Comparison of ENCODE assay signal across 1 cellular context in the genomic region with DNA sequence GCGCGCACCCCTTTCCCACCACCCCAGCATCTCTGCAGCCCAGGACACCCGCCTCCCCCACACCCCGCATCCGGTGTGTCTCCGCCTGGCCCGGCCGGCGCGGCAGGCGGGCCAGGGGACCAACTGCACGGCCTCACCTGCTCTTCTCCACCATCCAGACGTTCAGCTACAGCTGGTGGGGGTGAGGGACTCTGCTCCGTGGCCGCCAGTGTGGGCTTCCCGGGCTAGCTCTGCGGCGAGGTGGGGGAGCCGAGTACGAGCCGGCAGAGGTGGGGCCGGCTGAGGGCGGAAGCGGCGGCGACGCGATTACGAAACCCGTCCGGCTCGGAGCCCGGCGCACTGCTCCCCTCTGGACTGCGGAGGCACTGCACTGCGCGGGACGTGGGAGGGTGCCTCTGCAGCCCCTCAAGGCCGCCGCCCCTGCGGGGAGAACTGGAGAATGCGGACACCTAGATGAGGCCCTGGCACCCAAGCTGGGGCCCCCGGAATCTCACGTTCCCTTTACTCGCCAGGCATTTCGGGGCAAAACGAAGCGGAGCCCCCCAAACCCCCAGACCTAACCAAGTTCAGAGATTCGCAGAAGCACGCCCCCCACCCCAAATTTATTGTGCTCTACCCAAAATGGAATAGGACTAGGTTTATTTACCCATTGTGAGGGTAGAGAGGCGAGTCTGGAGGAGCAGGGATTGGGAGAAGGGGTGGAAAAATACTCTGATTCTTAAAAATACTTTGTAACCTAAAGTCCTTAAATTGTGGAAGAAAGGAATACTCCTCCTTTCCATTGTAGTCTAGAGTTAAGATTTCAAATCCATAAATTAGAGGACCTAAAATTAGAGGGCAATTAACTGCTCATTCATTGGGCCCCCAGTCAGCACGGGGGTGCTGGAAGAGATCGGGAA.
TF ChIP-seq lines count a peak whose summit lies in the region.

Gene CDC42SE1, minus strand, starts transcription at position 281 of the 899 bp plus-strand sequence. CDS start 3,892 bp downstream, outside the sequence.

TF ChIP-seq in HepG2, 621 proteins besides CTCF, POLR2A, EP300 and RAD21 (continued from another document and continues in another):
- TF ChIP-seq, protein P1, sequence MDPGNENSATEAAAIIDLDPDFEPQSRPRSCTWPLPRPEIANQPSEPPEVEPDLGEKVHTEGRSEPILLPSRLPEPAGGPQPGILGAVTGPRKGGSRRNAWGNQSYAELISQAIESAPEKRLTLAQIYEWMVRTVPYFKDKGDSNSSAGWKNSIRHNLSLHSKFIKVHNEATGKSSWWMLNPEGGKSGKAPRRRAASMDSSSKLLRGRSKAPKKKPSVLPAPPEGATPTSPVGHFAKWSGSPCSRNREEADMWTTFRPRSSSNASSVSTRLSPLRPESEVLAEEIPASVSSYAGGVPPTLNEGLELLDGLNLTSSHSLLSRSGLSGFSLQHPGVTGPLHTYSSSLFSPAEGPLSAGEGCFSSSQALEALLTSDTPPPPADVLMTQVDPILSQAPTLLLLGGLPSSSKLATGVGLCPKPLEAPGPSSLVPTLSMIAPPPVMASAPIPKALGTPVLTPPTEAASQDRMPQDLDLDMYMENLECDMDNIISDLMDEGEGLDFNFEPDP (CRISPR knock-in tag; conservative IDR thresholded peaks at IDR 0.05) = no peak
- no peak for TF ChIP-seq SOX6 (IDR thresholded peaks at IDR 0.05)
- TF ChIP-seq SOX6 (CRISPR knock-in tag; IDR thresholded peaks at IDR 0.05) = peak; percentile 67
- no peak; the same call in 1 of the 2 replicates for TF ChIP-seq ZNF564 (CRISPR knock-in tag; IDR thresholded peaks at IDR 0.05)
- TF ChIP-seq ZNF350 (CRISPR knock-in tag; IDR thresholded peaks at IDR 0.05; ENCODE audit: borderline replicate concordance, low read depth) = peak; percentile 82
- TF ChIP-seq CEBPB (IDR thresholded peaks at IDR 0.05; ENCODE audit: borderline replicate concordance, low read depth, low read length) = peak; percentile 95
- no peak for TF ChIP-seq NPAS2 (CRISPR knock-in tag; IDR thresholded peaks at IDR 0.05; ENCODE audit: borderline replicate concordance)
- peak; percentile 87; the same call in 1 of the 2 replicates for TF ChIP-seq ZNF839 (CRISPR knock-in tag; IDR thresholded peaks at IDR 0.05; ENCODE audit: borderline replicate concordance)
- no peak for TF ChIP-seq RFX3 (CRISPR knock-in tag; IDR thresholded peaks at IDR 0.05)
- TF ChIP-seq ZNF317 (CRISPR knock-in tag; IDR thresholded peaks at IDR 0.05) = peak; percentile 62
- TF ChIP-seq, protein P2, sequence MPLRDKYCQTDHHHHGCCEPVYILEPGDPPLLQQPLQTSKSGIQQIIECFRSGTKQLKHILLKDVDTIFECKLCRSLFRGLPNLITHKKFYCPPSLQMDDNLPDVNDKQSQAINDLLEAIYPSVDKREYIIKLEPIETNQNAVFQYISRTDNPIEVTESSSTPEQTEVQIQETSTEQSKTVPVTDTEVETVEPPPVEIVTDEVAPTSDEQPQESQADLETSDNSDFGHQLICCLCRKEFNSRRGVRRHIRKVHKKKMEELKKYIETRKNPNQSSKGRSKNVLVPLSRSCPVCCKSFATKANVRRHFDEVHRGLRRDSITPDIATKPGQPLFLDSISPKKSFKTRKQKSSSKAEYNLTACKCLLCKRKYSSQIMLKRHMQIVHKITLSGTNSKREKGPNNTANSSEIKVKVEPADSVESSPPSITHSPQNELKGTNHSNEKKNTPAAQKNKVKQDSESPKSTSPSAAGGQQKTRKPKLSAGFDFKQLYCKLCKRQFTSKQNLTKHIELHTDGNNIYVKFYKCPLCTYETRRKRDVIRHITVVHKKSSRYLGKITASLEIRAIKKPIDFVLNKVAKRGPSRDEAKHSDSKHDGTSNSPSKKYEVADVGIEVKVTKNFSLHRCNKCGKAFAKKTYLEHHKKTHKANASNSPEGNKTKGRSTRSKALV (CRISPR knock-in tag; IDR thresholded peaks at IDR 0.05) = peak; percentile 68; the same call in 1 of the 2 replicates
- no peak for TF ChIP-seq ZNF75D (CRISPR knock-in tag; IDR thresholded peaks at IDR 0.05; ENCODE audit: borderline replicate concordance)
- TF ChIP-seq, protein P3, sequence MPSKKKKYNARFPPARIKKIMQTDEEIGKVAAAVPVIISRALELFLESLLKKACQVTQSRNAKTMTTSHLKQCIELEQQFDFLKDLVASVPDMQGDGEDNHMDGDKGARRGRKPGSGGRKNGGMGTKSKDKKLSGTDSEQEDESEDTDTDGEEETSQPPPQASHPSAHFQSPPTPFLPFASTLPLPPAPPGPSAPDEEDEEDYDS (CRISPR knock-in tag; IDR thresholded peaks at IDR 0.05) = peak; percentile 45; the same call in 1 of the 2 replicates
- no peak; the same call in 1 of the 2 replicates for TF ChIP-seq PPARG (CRISPR knock-in tag; conservative IDR thresholded peaks at IDR 0.05)
- TF ChIP-seq SMAD1 (CRISPR knock-in tag; IDR thresholded peaks at IDR 0.05; ENCODE audit: borderline replicate concordance, low read depth) = peak; percentile 74; the same call in 1 of the 2 replicates
- TF ChIP-seq ZNF354B (CRISPR knock-in tag; IDR thresholded peaks at IDR 0.05) = no peak
- no peak for TF ChIP-seq TOPORS (CRISPR knock-in tag; IDR thresholded peaks at IDR 0.05)
- TF ChIP-seq, protein P4, sequence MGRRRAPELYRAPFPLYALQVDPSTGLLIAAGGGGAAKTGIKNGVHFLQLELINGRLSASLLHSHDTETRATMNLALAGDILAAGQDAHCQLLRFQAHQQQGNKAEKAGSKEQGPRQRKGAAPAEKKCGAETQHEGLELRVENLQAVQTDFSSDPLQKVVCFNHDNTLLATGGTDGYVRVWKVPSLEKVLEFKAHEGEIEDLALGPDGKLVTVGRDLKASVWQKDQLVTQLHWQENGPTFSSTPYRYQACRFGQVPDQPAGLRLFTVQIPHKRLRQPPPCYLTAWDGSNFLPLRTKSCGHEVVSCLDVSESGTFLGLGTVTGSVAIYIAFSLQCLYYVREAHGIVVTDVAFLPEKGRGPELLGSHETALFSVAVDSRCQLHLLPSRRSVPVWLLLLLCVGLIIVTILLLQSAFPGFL (CRISPR knock-in tag; IDR thresholded peaks at IDR 0.05) = no peak
- TF ChIP-seq, protein P5, sequence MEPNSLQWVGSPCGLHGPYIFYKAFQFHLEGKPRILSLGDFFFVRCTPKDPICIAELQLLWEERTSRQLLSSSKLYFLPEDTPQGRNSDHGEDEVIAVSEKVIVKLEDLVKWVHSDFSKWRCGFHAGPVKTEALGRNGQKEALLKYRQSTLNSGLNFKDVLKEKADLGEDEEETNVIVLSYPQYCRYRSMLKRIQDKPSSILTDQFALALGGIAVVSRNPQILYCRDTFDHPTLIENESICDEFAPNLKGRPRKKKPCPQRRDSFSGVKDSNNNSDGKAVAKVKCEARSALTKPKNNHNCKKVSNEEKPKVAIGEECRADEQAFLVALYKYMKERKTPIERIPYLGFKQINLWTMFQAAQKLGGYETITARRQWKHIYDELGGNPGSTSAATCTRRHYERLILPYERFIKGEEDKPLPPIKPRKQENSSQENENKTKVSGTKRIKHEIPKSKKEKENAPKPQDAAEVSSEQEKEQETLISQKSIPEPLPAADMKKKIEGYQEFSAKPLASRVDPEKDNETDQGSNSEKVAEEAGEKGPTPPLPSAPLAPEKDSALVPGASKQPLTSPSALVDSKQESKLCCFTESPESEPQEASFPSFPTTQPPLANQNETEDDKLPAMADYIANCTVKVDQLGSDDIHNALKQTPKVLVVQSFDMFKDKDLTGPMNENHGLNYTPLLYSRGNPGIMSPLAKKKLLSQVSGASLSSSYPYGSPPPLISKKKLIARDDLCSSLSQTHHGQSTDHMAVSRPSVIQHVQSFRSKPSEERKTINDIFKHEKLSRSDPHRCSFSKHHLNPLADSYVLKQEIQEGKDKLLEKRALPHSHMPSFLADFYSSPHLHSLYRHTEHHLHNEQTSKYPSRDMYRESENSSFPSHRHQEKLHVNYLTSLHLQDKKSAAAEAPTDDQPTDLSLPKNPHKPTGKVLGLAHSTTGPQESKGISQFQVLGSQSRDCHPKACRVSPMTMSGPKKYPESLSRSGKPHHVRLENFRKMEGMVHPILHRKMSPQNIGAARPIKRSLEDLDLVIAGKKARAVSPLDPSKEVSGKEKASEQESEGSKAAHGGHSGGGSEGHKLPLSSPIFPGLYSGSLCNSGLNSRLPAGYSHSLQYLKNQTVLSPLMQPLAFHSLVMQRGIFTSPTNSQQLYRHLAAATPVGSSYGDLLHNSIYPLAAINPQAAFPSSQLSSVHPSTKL (CRISPR knock-in tag; IDR thresholded peaks at IDR 0.05) = peak; percentile 83
- no peak for TF ChIP-seq PLRG1 (conservative IDR thresholded peaks at IDR 0.05)
- TF ChIP-seq SATB2 (CRISPR knock-in tag; IDR thresholded peaks at IDR 0.05) = no peak
- TF ChIP-seq ZNF513 (CRISPR knock-in tag; conservative IDR thresholded peaks at IDR 0.05) = no peak
- peak; percentile 84; the same call in 1 of the 2 replicates for TF ChIP-seq ZNF713 (CRISPR knock-in tag; IDR thresholded peaks at IDR 0.05)
- no peak for TF ChIP-seq ADNP (CRISPR knock-in tag; IDR thresholded peaks at IDR 0.05)
- peak; percentile 88 for TF ChIP-seq SALL1 (CRISPR knock-in tag; IDR thresholded peaks at IDR 0.05)
- no peak for TF ChIP-seq ZSCAN30 (CRISPR knock-in tag; IDR thresholded peaks at IDR 0.05)
- no peak for TF ChIP-seq SMARCE1 (IDR thresholded peaks at IDR 0.05; ENCODE audit: borderline replicate concordance)
- peak; percentile 37 for TF ChIP-seq TAF15 (IDR thresholded peaks at IDR 0.05; ENCODE audit: low read depth, low read length, poor library complexity, severe bottlenecking)
- no peak for TF ChIP-seq GPN1 (CRISPR knock-in tag; IDR thresholded peaks at IDR 0.05; ENCODE audit: borderline replicate concordance)
- TF ChIP-seq PCBP2 (optimal IDR thresholded peaks at IDR 0.05; ENCODE audit: low read depth, low read length, poor library complexity, severe bottlenecking) = no peak
- peak; percentile 18; the same call in 1 of the 2 replicates for TF ChIP-seq DPF2 (CRISPR knock-in tag; IDR thresholded peaks at IDR 0.05; ENCODE audit: borderline replicate concordance, low read depth)
- TF ChIP-seq PHF20 (CRISPR knock-in tag; IDR thresholded peaks at IDR 0.05) = peak; percentile 76
- no peak; the same call in 1 of the 2 replicates for TF ChIP-seq RFXAP (CRISPR knock-in tag; IDR thresholded peaks at IDR 0.05; ENCODE audit: borderline replicate concordance)
- no peak for TF ChIP-seq KAT2B (IDR thresholded peaks at IDR 0.05; ENCODE audit: borderline replicate concordance, low read depth, low read length)
- TF ChIP-seq MIER3 (CRISPR knock-in tag; IDR thresholded peaks at IDR 0.05; ENCODE audit: borderline replicate concordance) = peak; percentile 63; the same call in 1 of the 2 replicates
- peak; percentile 59; the same call in 1 of the 2 replicates for TF ChIP-seq KDM5A (IDR thresholded peaks at IDR 0.05; ENCODE audit: borderline replicate concordance, low read length)
- TF ChIP-seq GABPA (IDR thresholded peaks at IDR 0.05; ENCODE audit: low read depth, low read length) = peak; percentile 51
- peak; percentile 73 for TF ChIP-seq GABPA (CRISPR knock-in tag; IDR thresholded peaks at IDR 0.05; ENCODE audit: low read depth)
- peak; percentile 75; the same call in 1 of the 2 replicates for TF ChIP-seq HES4 (CRISPR knock-in tag; IDR thresholded peaks at IDR 0.05; ENCODE audit: borderline replicate concordance)
- TF ChIP-seq ZFP1 (CRISPR knock-in tag; IDR thresholded peaks at IDR 0.05) = peak; percentile 72; the same call in 1 of the 2 replicates
- TF ChIP-seq ELK4 (CRISPR knock-in tag; IDR thresholded peaks at IDR 0.05; ENCODE audit: borderline replicate concordance) = no peak
- no peak for TF ChIP-seq ZNF180 (CRISPR knock-in tag; IDR thresholded peaks at IDR 0.05; ENCODE audit: borderline replicate concordance, low read depth)
- peak; percentile 87; the same call in 1 of the 2 replicates for TF ChIP-seq UBTF (CRISPR knock-in tag; IDR thresholded peaks at IDR 0.05)
- TF ChIP-seq ZNF770 (CRISPR knock-in tag; IDR thresholded peaks at IDR 0.05) = 0 out of 2 replicates have a peak, but pooled peaks have one; percentile 55
